In genomic region chr18:69804776-69805501, GRCh38 we compare ENCODE assay signal across 18 cellular contexts.
DNase-seq lines count a peak whose midpoint lies in the region; ATAC-seq and TF ChIP-seq lines count a peak whose summit lies in the region.
"Had no signal": no experiment of that assay in that cellular context is flagged by ENCODE, and none has a peak within 500 bp of the region (broad histone marks: within the 10 kb centered on the region; RNA-seq: fewer than 3 reads in every experiment).

No MANE protein-coding gene starts in this region.

- no peaks in the 10 kb centered on the region; the same call in 1 of the 2 replicates for H3K9me3 ChIP-seq in PC-9 (ENCODE audit: insufficient read depth, low read depth)
- no peaks in the 10 kb centered on the region for H3K9me3 ChIP-seq in testis
- H3K9me3 ChIP-seq: A549; BLaER1 treated with 17β-estradiol and CSF1 and Interleukin-3, amounts not matched to agents 10 nM and 100 nM; Caco-2 had no signal

- H3K27ac ChIP-seq in PC-9 (no peak overlapping the region), testis (no peak overlapping the region)
- H3K27ac ChIP-seq: 22Rv1; A549; BLaER1 treated with 17β-estradiol and CSF1 and Interleukin-3, amounts not matched to agents 10 nM and 100 nM; C4-2B had no signal

- DNase-seq in PC-9, result no peak
- DNase-seq in left colon, result no peak
- no peak for DNase-seq in nephron progenitor cell
- DNase-seq in testis, result no peak
- no peak for DNase-seq in activated naive CD4-positive, alpha-beta T cell (lab: John Stamatoyannopoulos, UW)
- DNase-seq in activated T-cell treated with anti-CD3 and anti-CD28 coated beads, Interleukin-2, amount 50 U/mL, for 24 hours, result no peak
- DNase-seq: AML-193; Caco-2; Calu3; CD4-positive, alpha-beta T cell; CD8-positive, alpha-beta T cell; DMS79 treated with DMSO at 0.1 percent for 48 hours; GF-D8 had no signal

- peak; percentile 86 for ATAC-seq in left colon
- ATAC-seq: A549; CD8-positive, alpha-beta T cell had no signal

- no peak for TF ChIP-seq POLR2A in testis (IDR thresholded peaks at IDR 0.05)

- CTCF ChIA-PET in PC-9 (lab: Charles Lee), result no interaction called here

- no peak overlapping the region for H3K4me3 Mint-ChIP-seq in nephron progenitor cell
- H3K4me3 Mint-ChIP-seq in activated T-cell treated with anti-CD3 and anti-CD28 coated beads, Interleukin-2, amount 50 U/mL, for 24 hours, result no peak overlapping the region
- H3K4me3 Mint-ChIP-seq: B cell; CD4-positive, alpha-beta T cell; CD8-positive, alpha-beta T cell had no signal

- H3K27me3 Mint-ChIP-seq in nephron progenitor cell (ENCODE audit: low read depth, poor library complexity), result no peaks in the 10 kb centered on the region
- H3K27me3 Mint-ChIP-seq in activated T-cell treated with anti-CD3 and anti-CD28 coated beads, Interleukin-2, amount 50 U/mL, for 24 hours, result no peaks in the 10 kb centered on the region
- H3K27me3 Mint-ChIP-seq: CD4-positive, alpha-beta T cell had no signal

- TF ChIP-seq CTCF in PC-9 (conservative IDR thresholded peaks at IDR 0.05) (no peak), nephron progenitor cell (IDR thresholded peaks at IDR 0.05) (no peak), testis (IDR thresholded peaks at IDR 0.05) (no peak)

- H3K36me3 ChIP-seq in PC-9 (ENCODE audit: low read depth), result no peaks in the 10 kb centered on the region
- H3K36me3 ChIP-seq in testis (ENCODE audit: low read depth, missing control alignments), result no peaks in the 10 kb centered on the region
- H3K36me3 ChIP-seq: BLaER1 treated with 17β-estradiol and CSF1 and Interleukin-3, amounts not matched to agents 10 nM and 100 nM had no signal

- no peak overlapping the region for H3K4me3 ChIP-seq in PC-9
- no peak overlapping the region for H3K4me3 ChIP-seq in testis
- H3K4me3 ChIP-seq: A549; BLaER1 treated with 17β-estradiol and CSF1 and Interleukin-3, amounts not matched to agents 10 nM and 100 nM had no signal

- H3K27ac Mint-ChIP-seq in nephron progenitor cell, result peak overlapping the region; percentile 5
- H3K27ac Mint-ChIP-seq in activated T-cell treated with anti-CD3 and anti-CD28 coated beads, Interleukin-2, amount 50 U/mL, for 24 hours, result no peak overlapping the region
- H3K27ac Mint-ChIP-seq: B cell; CD4-positive, alpha-beta T cell; CD8-positive, alpha-beta T cell had no signal

- no peak overlapping the region for H3K4me2 ChIP-seq in PC-9
- H3K4me2 ChIP-seq: A549; BLaER1 treated with 17β-estradiol and CSF1 and Interleukin-3, amounts not matched to agents 10 nM and 100 nM had no signal

- POLR2A ChIA-PET in PC-9 (lab: Charles Lee; ENCODE audit: unreplicated experiment), result no interaction called here

- H3K9me3 Mint-ChIP-seq in nephron progenitor cell, result peaks cover 19% of the 10 kb centered on the region
- peaks cover 1% of the 10 kb centered on the region for H3K9me3 Mint-ChIP-seq in activated T-cell treated with anti-CD3 and anti-CD28 coated beads, Interleukin-2, amount 50 U/mL, for 24 hours
- H3K9me3 Mint-ChIP-seq: CD4-positive, alpha-beta T cell; CD8-positive, alpha-beta T cell had no signal

- peaks cover 23% of the 10 kb centered on the region for H3K4me1 Mint-ChIP-seq in nephron progenitor cell
- no peaks in the 10 kb centered on the region for H3K4me1 Mint-ChIP-seq in activated T-cell treated with anti-CD3 and anti-CD28 coated beads, Interleukin-2, amount 50 U/mL, for 24 hours (ENCODE audit: low read depth)
- H3K4me1 Mint-ChIP-seq: B cell had no signal

- no peaks in the 10 kb centered on the region for H4K20me1 ChIP-seq in PC-9 (ENCODE audit: insufficient read depth)
- H4K20me1 ChIP-seq: BLaER1 treated with 17β-estradiol and CSF1 and Interleukin-3, amounts not matched to agents 10 nM and 100 nM had no signal

- BruUV-seq in PC-9 (replicated peaks; lab: Mats Ljungman, UMichigan), result no TSS peak

- peaks cover 31% of the 10 kb centered on the region for H3K36me3 Mint-ChIP-seq in nephron progenitor cell (ENCODE audit: low read depth)
- peaks cover 24% of the 10 kb centered on the region for H3K36me3 Mint-ChIP-seq in activated T-cell treated with anti-CD3 and anti-CD28 coated beads, Interleukin-2, amount 50 U/mL, for 24 hours (ENCODE audit: low read depth)
- H3K36me3 Mint-ChIP-seq: CD8-positive, alpha-beta T cell had no signal

- no peaks in the 10 kb centered on the region; the same call in 1 of the 2 replicates for H3K9me2 ChIP-seq in PC-9 (ENCODE audit: insufficient read depth)

- WGBS in testis, 2 donors, result 79 to 85% methylated on average over 5 of the region's 5 CpGs

- peak overlapping the region; percentile 59; the same call in 1 of the 2 replicates for H2AFZ ChIP-seq in PC-9

- no peaks in the 10 kb centered on the region for H3K4me1 ChIP-seq in PC-9 (replicated peaks; ENCODE audit: insufficient read depth)
- H3K4me1 ChIP-seq in testis, result no peaks in the 10 kb centered on the region
- H3K4me1 ChIP-seq: A549; BLaER1 treated with 17β-estradiol and CSF1 and Interleukin-3, amounts not matched to agents 10 nM and 100 nM; Caco-2 had no signal

- no peaks in the 10 kb centered on the region for H3K27me3 ChIP-seq in PC-9 (ENCODE audit: insufficient read depth, low read depth)
- H3K27me3 ChIP-seq in testis, result no peaks in the 10 kb centered on the region
- H3K27me3 ChIP-seq: BLaER1 treated with 17β-estradiol and CSF1 and Interleukin-3, amounts not matched to agents 10 nM and 100 nM had no signal

- intact Hi-C loops in PC-9 (cut with micrococcal nuclease; ENCODE audit: unreplicated experiment) (no loop called here), left colon (cut with DNase I, micrococcal nuclease) (no loop called here), testis (cut with DNase I; ENCODE audit: low total_unique reads) (no loop called here)

- H3K79me2 ChIP-seq in PC-9 (ENCODE audit: low read depth), result no peaks in the 10 kb centered on the region

- H3F3A ChIP-seq in PC-9 (ENCODE audit: insufficient read depth, low read depth), result no peaks in the 10 kb centered on the region
